Comparison of ENCODE assay signal across 8 cellular contexts in the genomic region with DNA sequence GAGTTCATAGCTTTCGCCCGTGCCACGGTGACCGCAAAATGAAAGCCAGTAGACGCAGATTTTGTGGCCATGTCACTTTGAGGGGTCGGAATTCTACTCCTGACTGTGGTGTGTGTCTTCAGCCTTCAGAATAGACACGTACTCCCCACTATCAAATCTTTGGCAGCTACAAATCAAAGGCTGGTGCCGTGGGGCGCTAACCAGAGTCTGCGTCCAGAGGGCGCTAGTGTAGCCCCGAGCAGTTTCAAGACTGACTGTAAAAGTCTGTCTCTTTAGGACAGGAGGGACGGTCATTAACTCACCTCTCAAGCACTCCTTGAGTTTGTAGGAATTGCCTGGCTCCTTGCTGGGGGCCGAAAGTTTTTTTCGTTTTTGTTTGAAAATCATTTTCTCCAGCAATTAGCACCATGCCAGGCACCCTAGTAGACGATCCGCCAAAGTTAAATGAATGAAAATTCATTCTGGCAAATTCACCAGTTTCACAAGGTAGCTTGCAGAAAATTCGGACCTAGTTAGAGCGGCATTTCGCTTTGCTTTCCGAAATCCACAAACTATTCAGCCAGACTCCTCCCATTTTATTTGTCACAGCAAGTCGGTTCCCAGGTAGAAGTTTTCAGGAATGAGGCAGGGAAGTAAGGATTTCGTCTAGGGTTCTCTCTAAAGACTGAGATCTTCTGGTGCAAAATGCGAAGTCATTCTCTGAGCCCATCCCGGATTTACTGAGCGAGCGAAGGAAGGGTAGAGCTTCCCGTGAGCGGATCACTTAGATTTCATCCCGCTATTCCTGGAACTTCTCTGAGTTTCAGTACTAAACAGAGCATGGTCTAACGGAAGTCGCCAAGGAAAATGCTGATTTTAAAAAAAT. TPM values are rescaled to one million over a fixed set of nuclear protein-coding genes. Genes with fewer than 3 reads are reported as not detected.
DNase-seq lines count a peak whose midpoint lies in the region; ATAC-seq and TF ChIP-seq lines count a peak whose summit lies in the region.

No MANE protein-coding gene starts in this region.

- H3K36me3 ChIP-seq in GM23248 (ENCODE audit: low read depth), result no peaks in the 10 kb centered on the region
- H3K36me3 ChIP-seq in gastrocnemius medialis, result no peaks in the 10 kb centered on the region

- POLR2A ChIA-PET in CD4-positive, alpha-beta T cell (lab: Charles Lee), result interaction anchor here (0.6 kb wide), 1 partner anchor 10 kb away, joined by 3 read pairs; no protein-coding TSS in a partner anchor

- no peaks in the 10 kb centered on the region for H3K9me3 Mint-ChIP-seq in CD4-positive, alpha-beta T cell

- no peak overlapping the region for H3K27ac Mint-ChIP-seq in CD4-positive, alpha-beta T cell

- in situ Hi-C loops in GM23248 (cut with MboI), result no loop called here
- in situ Hi-C loops in gastrocnemius medialis (cut with MboI; ENCODE audit: low sequenced_read_pairs in 4 of 4), result no loop called here

- H3K4me2 ChIP-seq in GM23248 (ENCODE audit: unreplicated experiment), result no peak overlapping the region

- H3K9ac ChIP-seq in GM23248, result no peak overlapping the region

- H3F3A ChIP-seq in GM23248 (ENCODE audit: insufficient read depth), result no peaks in the 10 kb centered on the region

- ATAC-seq in CD4-positive, alpha-beta T cell (ENCODE audit: poor library complexity), result peak; percentile 78
- ATAC-seq in gastrocnemius medialis (peak in 1 of 2 donors; percentile 80), HG02763 (IDR thresholded peaks at IDR 0.05; ENCODE audit: unreplicated experiment) (no peak), HG02642 (IDR thresholded peaks at IDR 0.05; ENCODE audit: poor library complexity, unreplicated experiment) (no peak)

- WGBS in GM23248 (ENCODE audit: low coverage in 1 of 2, low lambda C conversion rate in 2 of 2, missing lambda C conversion rate in 2 of 2), 2 experiments, result 4 to 8% methylated on average over 32 of the region's 32 CpGs

- H3K4me1 ChIP-seq in GM23248 (ENCODE audit: insufficient read depth) (no peaks in the 10 kb centered on the region), gastrocnemius medialis (peaks cover 14 to 32% of the 10 kb centered on the region in 2 donors)

- H3K36me3 Mint-ChIP-seq in CD4-positive, alpha-beta T cell (ENCODE audit: low read depth), result no peaks in the 10 kb centered on the region

- peaks cover 35% of the 10 kb centered on the region for H3K4me1 Mint-ChIP-seq in CD4-positive, alpha-beta T cell (ENCODE audit: low read depth)

- TF ChIP-seq POLR2A in gastrocnemius medialis (IDR thresholded peaks at IDR 0.05), result no peak

- peak; percentile 66 for TF ChIP-seq CTCF in CD4-positive, alpha-beta T cell (IDR thresholded peaks at IDR 0.05)
- TF ChIP-seq CTCF in gastrocnemius medialis (IDR thresholded peaks at IDR 0.05 in 4 of 5, conservative IDR thresholded peaks at IDR 0.05 in 1 of 5), result peak in 4 of 5 experiments; percentile 28 to 59 (median 40)

- DNase-seq in CD4-positive, alpha-beta T cell, result peak; percentile 17 to 62 (median 49)
- DNase-seq in GM23248 (peak; percentile 64), OCI-M1 (lab: John Stamatoyannopoulos, UW) (peak; percentile 78), head of caudate nucleus (peak in 35 of 42 donors; percentile 13 to 71 (median 40)), gastrocnemius medialis (peak in 1 of 2 donors; percentile 26)
- DNase-seq in activated T-helper 9 cell treated with anti-CD3 and anti-CD28 coated beads, Interleukin-2, amount 50 U/mL, for 16 hours (ENCODE audit: low read depth), result peak; percentile 32

- peak overlapping the region; percentile 85 for H3K4me3 Mint-ChIP-seq in CD4-positive, alpha-beta T cell

- H3K9me3 ChIP-seq in CD4-positive, alpha-beta T cell (ENCODE audit: control insufficient read depth, low read length), result no peaks in the 10 kb centered on the region
- H3K9me3 ChIP-seq in GM23248 (ENCODE audit: low read depth) (no peaks in the 10 kb centered on the region), gastrocnemius medialis (no peaks in the 10 kb centered on the region)

- no peak overlapping the region for H3K27ac ChIP-seq in CD4-positive, alpha-beta T cell (ENCODE audit: low read depth, low read length)
- H3K27ac ChIP-seq in GM23248 (no peak overlapping the region), gastrocnemius medialis (no peak overlapping the region)

- H4K20me1 ChIP-seq in GM23248 (ENCODE audit: insufficient read depth), result no peaks in the 10 kb centered on the region

- H3K4me3 ChIP-seq in GM23248 (no peak overlapping the region), gastrocnemius medialis (peak overlapping the region; percentile 18 to 57 (median 30))

- H3K79me2 ChIP-seq in GM23248 (ENCODE audit: insufficient read depth), result no peaks in the 10 kb centered on the region

- H3K9me2 ChIP-seq in GM23248 (ENCODE audit: insufficient read depth), result no peaks in the 10 kb centered on the region

- peaks cover 74% of the 10 kb centered on the region for H3K27me3 Mint-ChIP-seq in CD4-positive, alpha-beta T cell

- peaks cover 53% of the 10 kb centered on the region for H3K27me3 ChIP-seq in CD4-positive, alpha-beta T cell (ENCODE audit: control insufficient read depth, insufficient read depth, low read length)
- peaks cover 66% of the 10 kb centered on the region for H3K27me3 ChIP-seq in GM23248 (replicated peaks; ENCODE audit: insufficient read depth)
- H3K27me3 ChIP-seq in gastrocnemius medialis, result peaks cover 69 to 73% (median 71%) of the 10 kb centered on the region in 3 donors

- CTCF ChIA-PET in CD4-positive, alpha-beta T cell (lab: Charles Lee), result interaction anchor here (0.8 to 2.2 kb wide), 5 partner anchors 21 to 100 kb away, joined by 3 to 9 read pairs (median 5); a partner anchor contains a TSS

- no peak overlapping the region for H2AFZ ChIP-seq in GM23248

- intact Hi-C loops in CD4-positive, alpha-beta T cell (cut with DNase I, micrococcal nuclease), result loop anchor here in 1 of 2 experiments (5.0 kb wide), 1 partner anchor 97 kb away; a partner anchor contains a TSS
- intact Hi-C loops in head of caudate nucleus (cut with DNase I), result no loop called here
- intact Hi-C loops in gastrocnemius medialis (cut with DNase I; ENCODE audit: low total_unique reads), result loop anchor here (2.0 kb wide), 1 partner anchor 100 kb away; no protein-coding TSS in a partner anchor

RNA-seq across cellular contexts. Expression of a gene that starts 2.8 kb away (rescaled TPM):
- not detected for total RNA-seq in CD4-positive, alpha-beta T cell
- total RNA-seq in GM23248 (2014; rRNA removed; shearing (Covaris generic)), result 1.3 TPM in 1 of 2 replicates, not detected in the other
- not detected in 2 replicates for polyA plus RNA-seq in GM23248 (2016; fragmentation: Nextera tagmentation; extraction: Ambion mirVana)
- total RNA-seq in gastrocnemius medialis, result not detected
